In the genomic region with DNA sequence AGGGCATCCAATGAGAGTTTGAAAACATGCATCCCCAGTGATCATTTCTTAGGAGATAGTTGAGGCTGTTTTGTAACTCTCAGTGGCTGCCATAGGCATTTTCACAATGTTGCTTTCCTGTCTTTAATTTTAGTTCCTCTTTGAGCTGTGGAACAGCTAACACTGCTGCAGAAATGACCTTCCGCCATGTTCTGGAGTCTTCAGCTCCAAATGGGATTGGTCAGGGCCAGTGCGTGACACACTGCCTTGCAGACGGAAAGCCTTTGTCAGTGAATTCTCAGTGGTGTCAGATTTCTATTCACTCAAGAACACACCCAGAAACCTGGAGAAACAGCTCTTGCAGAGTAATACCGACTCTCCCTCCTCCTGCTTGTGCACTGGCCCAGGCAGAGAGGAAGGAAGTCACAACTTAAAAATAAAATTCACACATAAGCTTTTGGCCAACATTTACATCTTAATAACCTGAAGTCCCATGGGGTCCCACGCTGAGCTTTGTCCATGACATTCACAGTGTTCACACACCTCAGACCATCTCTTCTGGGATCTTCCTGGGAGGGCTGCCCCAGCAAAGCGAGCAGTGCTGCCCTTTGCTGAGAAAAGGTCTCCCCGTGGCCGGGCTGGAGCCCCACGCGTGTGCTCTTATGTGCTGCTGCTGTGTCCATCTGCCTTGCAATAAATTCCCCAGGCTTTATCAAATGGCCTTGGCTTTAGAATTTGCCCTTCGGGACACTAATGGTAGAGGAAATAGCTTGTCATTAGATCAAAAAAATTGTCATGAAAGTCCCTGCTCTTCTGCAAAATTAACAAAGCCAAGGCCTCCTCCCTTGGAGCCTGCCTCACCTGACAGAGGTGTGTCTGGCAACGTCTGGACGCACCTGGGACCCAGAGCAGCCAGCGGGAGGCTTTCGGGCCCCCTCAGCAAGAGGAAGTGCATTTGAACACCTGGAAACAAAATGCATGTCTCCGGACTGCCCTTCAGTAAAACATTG, we compare ENCODE assay signal across 9 cellular contexts.
DNase-seq lines count a peak whose midpoint lies in the region; ATAC-seq, FAIRE-seq and TF ChIP-seq lines count a peak whose summit lies in the region.
"Had no signal": no experiment of that assay in that cellular context is flagged by ENCODE, and none has a peak within 500 bp of the region (broad histone marks: within the 10 kb centered on the region; RNA-seq: fewer than 3 reads in every experiment).

No MANE protein-coding gene starts in this region.

- H2AFZ ChIP-seq in keratinocyte (ENCODE audit: control insufficient read depth, low read length), result peak overlapping the region; percentile 81

- peak overlapping the region; percentile 85 for H3K4me2 ChIP-seq in keratinocyte (ENCODE audit: control insufficient read depth, extremely low read depth, insufficient read depth, low read depth, low read length)

- TF ChIP-seq POLR2A in suprapubic skin (IDR thresholded peaks at IDR 0.05), result no peak

- H3K36me3 ChIP-seq in ascending aorta (no peaks in the 10 kb centered on the region), keratinocyte (ENCODE audit: control insufficient read depth in 2 of 2, extremely low read depth in 1 of 2, insufficient read depth in 2 of 2, low read length in 2 of 2) (no peaks in the 10 kb centered on the region), suprapubic skin (no peaks in the 10 kb centered on the region)

- no peaks in the 10 kb centered on the region for H3K79me2 ChIP-seq in keratinocyte (ENCODE audit: control insufficient read depth, insufficient read depth, low read length)

- H3K4me1 ChIP-seq in ascending aorta (no peaks in the 10 kb centered on the region), keratinocyte (ENCODE audit: control insufficient read depth, extremely low read depth, insufficient read depth, low read length) (peaks cover 28% of the 10 kb centered on the region), suprapubic skin (peaks cover 59% of the 10 kb centered on the region)

- H3K9ac ChIP-seq in keratinocyte (ENCODE audit: control insufficient read depth, extremely low read depth, insufficient read depth, low read length), result peak overlapping the region; percentile 70

- H4K20me1 ChIP-seq in keratinocyte (ENCODE audit: control insufficient read depth, extremely low read depth, insufficient read depth, low read length), result no peaks in the 10 kb centered on the region

- no peaks in the 10 kb centered on the region for H3K27me3 ChIP-seq in ascending aorta
- no peaks in the 10 kb centered on the region for H3K27me3 ChIP-seq in keratinocyte (ENCODE audit: control insufficient read depth, extremely low read depth, insufficient read depth, low read length)
- no peaks in the 10 kb centered on the region for H3K27me3 ChIP-seq in suprapubic skin

- intact Hi-C loops in ascending aorta (cut with DNase I), result no loop called here

- H3K27ac ChIP-seq in ascending aorta, result peak overlapping the region; percentile 37 to 59
- peak overlapping the region; percentile 84 for H3K27ac ChIP-seq in keratinocyte (ENCODE audit: control insufficient read depth, insufficient read depth, low read length)
- peak overlapping the region; percentile 89 for H3K27ac ChIP-seq in suprapubic skin
- H3K27ac ChIP-seq: SK-N-MC had no signal

- dilution Hi-C loops in keratinocyte (cut with MboI; ENCODE audit: extremely low pct_ligation_motif_present, low sequenced_read_pairs), result no loop called here

- peak; percentile 73 for FAIRE-seq in keratinocyte (lab: Jason Lieb, UNC)

- no peaks in the 10 kb centered on the region for H3K9me3 ChIP-seq in ascending aorta
- H3K9me3 ChIP-seq in keratinocyte (ENCODE audit: control insufficient read depth, low read depth, low read length), result no peaks in the 10 kb centered on the region
- H3K9me3 ChIP-seq in suprapubic skin, result no peaks in the 10 kb centered on the region

- TF ChIP-seq EP300 in suprapubic skin (IDR thresholded peaks at IDR 0.05), result no peak

- DNase-seq in GM12864 (ENCODE audit: low read depth) (peak; percentile 94), KG1 (lab: John Stamatoyannopoulos, UW) (peak; percentile 13), ascending aorta (ENCODE audit: low spot score in 2 of 2) (peak in 1 of 2 donors; percentile 79), keratinocyte (ENCODE audit: low read depth, low spot score) (peak; percentile 72), suprapubic skin (ENCODE audit: low spot score in 2 of 2) (no peak), G401 (ENCODE audit: low spot score) (no peak), SW 1271 (lab: John Stamatoyannopoulos, UW) (no peak)

- TF ChIP-seq CTCF in GM12864 (IDR thresholded peaks at IDR 0.05; ENCODE audit: low read depth, low read length, missing control alignments) (no peak), ascending aorta (IDR thresholded peaks at IDR 0.05) (no peak), keratinocyte (optimal IDR thresholded peaks at IDR 0.05 in 1 of 3, IDR thresholded peaks at IDR 0.05 in 1 of 3, conservative IDR thresholded peaks at IDR 0.05 in 1 of 3; ENCODE audit: extremely low read depth in 1 of 3, insufficient read depth in 2 of 3, low read length in 3 of 3) (no peak), suprapubic skin (IDR thresholded peaks at IDR 0.05) (no peak)

- no peaks in the 10 kb centered on the region for H3K9me1 ChIP-seq in keratinocyte (ENCODE audit: control insufficient read depth, extremely low read depth, insufficient read depth, low read length)

- H3K4me3 ChIP-seq in GM12864 (ENCODE audit: low read depth, low read length) (peak overlapping the region; percentile 20), ascending aorta (no peak overlapping the region), keratinocyte (ENCODE audit: control insufficient read depth in 2 of 3, extremely low read depth in 1 of 3, insufficient read depth in 2 of 3, low read depth in 1 of 3, low read length in 3 of 3) (peak overlapping the region in 2 of 3 experiments; percentile 34 to 37), suprapubic skin (no peak overlapping the region)
- H3K4me3 ChIP-seq: SK-N-MC had no signal

- ATAC-seq in GM21786 (IDR thresholded peaks at IDR 0.05; ENCODE audit: unreplicated experiment), result peak; percentile 70

- WGBS in suprapubic skin, result 52% methylated on average over 15 of the region's 16 CpGs

- in situ Hi-C loops in G401 (cut with HindIII; ENCODE audit: low sequenced_read_pairs), result no loop called here

Comparison
In these comparisons a context has a peak if more than half of its experiments do, and no peak if none do; other contexts are left out.
1. DNase-seq: peak in GM12864 (single experiment), KG1 (single experiment) and keratinocyte (single experiment); none in suprapubic skin (0 of 2), G401 (single experiment) and SW 1271 (0 of 2).
2. H3K4me3 ChIP-seq: peak in GM12864 (single experiment) and keratinocyte (2 of 3); none in ascending aorta (0 of 2) and suprapubic skin (single experiment).
3. Peak in every context shown above with its lines, with median percentiles within 50 percentile points of each other: H3K27ac ChIP-seq.